ENCODE assay signal across 1 cellular context in genomic region chr4:12957108-12957507, GRCh38.
A peak's percentile ranks its signal among the peaks of the same experiment; 100 is the strongest.
TF ChIP-seq lines count a peak whose summit lies in the region.

No MANE protein-coding gene starts in this region.

TF ChIP-seq in HepG2, 621 proteins besides CTCF, POLR2A, EP300 and RAD21 (continued from another document):
- TF ChIP-seq ZNF607 (CRISPR knock-in tag; IDR thresholded peaks at IDR 0.05; ENCODE audit: borderline replicate concordance), result no peak
- TF ChIP-seq EHMT2 (IDR thresholded peaks at IDR 0.05; ENCODE audit: borderline replicate concordance, low read depth, low read length), result no peak
- TF ChIP-seq FUBP1 (CRISPR knock-in tag; IDR thresholded peaks at IDR 0.05; ENCODE audit: borderline replicate concordance), result no peak
- peak; percentile 38; the same call in 1 of the 2 replicates for TF ChIP-seq NR2F2 (IDR thresholded peaks at IDR 0.05; ENCODE audit: borderline replicate concordance, low read depth)
- peak; percentile 56 for TF ChIP-seq NR2F6 (IDR thresholded peaks at IDR 0.05)
- TF ChIP-seq NR2F6 (CRISPR knock-in tag; IDR thresholded peaks at IDR 0.05), result no peak
- no peak for TF ChIP-seq TFDP2 (CRISPR knock-in tag; IDR thresholded peaks at IDR 0.05)
- no peak for TF ChIP-seq THAP7 (CRISPR knock-in tag; IDR thresholded peaks at IDR 0.05)
